ENCODE assay signal across 8 cellular contexts in genomic region chr6:92275150-92275549, GRCh38.
"Had no signal": no experiment of that assay in that cellular context is flagged by ENCODE, and none has a peak within 500 bp of the region (broad histone marks: within the 10 kb centered on the region; RNA-seq: fewer than 3 reads in every experiment).

No MANE protein-coding gene starts in this region.

- H3K9me3 ChIP-seq: HAP-1 had no signal

- DNase-seq: GM23248, GOT3, H7, H9, HCEC 1CT, HFFc6 had no signal

- H3K4me2 ChIP-seq: GM23338 had no signal

- H3K4me3 ChIP-seq: GM23248, GM23338, HAP-1 had no signal

- H3K36me3 ChIP-seq: HAP-1 had no signal

- H3K9ac ChIP-seq: GM23248 had no signal

- H3K4me1 ChIP-seq: HAP-1 had no signal

- H3K27ac ChIP-seq: GM23248 had no signal

- H2AFZ ChIP-seq: GM23248, GM23338 had no signal
